ENCODE assay signal across 8 cellular contexts in the genomic region with DNA sequence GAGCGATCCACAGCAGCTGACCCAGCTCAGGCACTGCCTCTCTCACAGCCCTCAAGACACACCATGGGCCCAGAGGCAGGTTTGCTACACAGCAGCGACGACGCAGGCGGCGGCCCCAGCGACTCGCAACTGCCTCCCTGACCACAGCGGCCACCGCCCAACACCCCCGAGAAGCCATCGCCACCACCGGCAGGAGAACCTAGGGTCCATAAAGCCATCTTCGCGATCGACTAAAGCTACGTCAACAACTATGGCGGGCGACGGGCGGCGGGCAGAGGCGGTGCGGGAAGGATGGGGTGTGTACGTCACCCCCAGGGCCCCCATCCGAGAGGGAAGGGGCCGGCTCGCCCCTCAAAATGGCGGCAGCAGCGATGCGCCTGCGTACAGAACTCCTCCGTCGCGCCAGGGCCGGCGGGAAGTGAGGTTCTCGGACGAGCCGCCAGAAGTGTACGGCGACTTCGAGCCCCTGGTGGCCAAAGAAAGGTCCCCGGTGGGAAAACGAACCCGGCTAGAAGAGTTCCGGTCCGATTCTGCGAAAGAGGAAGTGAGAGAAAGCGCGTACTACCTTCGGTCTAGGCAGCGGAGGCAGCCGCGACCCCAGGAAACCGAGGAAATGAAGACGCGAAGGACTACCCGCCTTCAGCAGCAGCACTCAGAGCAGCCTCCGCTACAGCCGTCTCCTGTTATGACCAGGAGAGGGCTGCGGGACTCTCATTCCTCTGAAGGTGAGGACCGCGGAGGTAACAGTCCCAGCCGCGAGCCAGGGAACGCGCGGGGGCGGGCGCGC. TPM values are rescaled to one million over a fixed set of nuclear protein-coding genes. Genes with fewer than 3 reads are reported as not detected.
DNase-seq lines count a peak whose midpoint lies in the region; ATAC-seq and TF ChIP-seq lines count a peak whose summit lies in the region.

A gene with protein sequence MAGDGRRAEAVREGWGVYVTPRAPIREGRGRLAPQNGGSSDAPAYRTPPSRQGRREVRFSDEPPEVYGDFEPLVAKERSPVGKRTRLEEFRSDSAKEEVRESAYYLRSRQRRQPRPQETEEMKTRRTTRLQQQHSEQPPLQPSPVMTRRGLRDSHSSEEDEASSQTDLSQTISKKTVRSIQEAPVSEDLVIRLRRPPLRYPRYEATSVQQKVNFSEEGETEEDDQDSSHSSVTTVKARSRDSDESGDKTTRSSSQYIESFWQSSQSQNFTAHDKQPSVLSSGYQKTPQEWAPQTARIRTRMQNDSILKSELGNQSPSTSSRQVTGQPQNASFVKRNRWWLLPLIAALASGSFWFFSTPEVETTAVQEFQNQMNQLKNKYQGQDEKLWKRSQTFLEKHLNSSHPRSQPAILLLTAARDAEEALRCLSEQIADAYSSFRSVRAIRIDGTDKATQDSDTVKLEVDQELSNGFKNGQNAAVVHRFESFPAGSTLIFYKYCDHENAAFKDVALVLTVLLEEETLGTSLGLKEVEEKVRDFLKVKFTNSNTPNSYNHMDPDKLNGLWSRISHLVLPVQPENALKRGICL (plus strand): TSS at position 33 of the 787 bp plus-strand sequence. CDS start 218 bp downstream, at position 251.

- no peaks in the 10 kb centered on the region for H3K27me3 ChIP-seq in OCI-LY3 (ENCODE audit: low read depth, low read length)

- peak within 1 kb of the TSS; percentile 87 for H3K4me2 ChIP-seq in OCI-LY3 (ENCODE audit: low read length)

- TF ChIP-seq CTCF in OCI-LY3 (IDR thresholded peaks at IDR 0.05; ENCODE audit: low read depth, low read length) (peak; percentile 34), endothelial cell (IDR thresholded peaks at IDR 0.05; ENCODE audit: unreplicated experiment) (peak; percentile 53)

- H3K9me3 Mint-ChIP-seq in endothelial cell (ENCODE audit: unreplicated experiment): no peaks in the 10 kb centered on the region

- peak within 1 kb of the TSS; percentile 99 for H3K9ac ChIP-seq in OCI-LY3 (ENCODE audit: low read length)

- H2AFZ ChIP-seq in OCI-LY3 (ENCODE audit: low read depth, low read length): peak within 1 kb of the TSS; percentile 73

- peaks cover 11% of the 10 kb centered on the region; the same call in 1 of the 2 replicates for H4K20me1 ChIP-seq in OCI-LY3 (ENCODE audit: insufficient read depth, low read length)

- peak; percentile 94 for DNase-seq in DMS114 treated with DMSO at 0.1 percent for 48 hours (lab: John Stamatoyannopoulos, UW; ENCODE audit: unreplicated experiment)
- DNase-seq in HuH-7.5 (ENCODE audit: low spot score): peak; percentile 64
- peak; percentile 96 for DNase-seq in activated CD8-positive, alpha-beta memory T cell treated with anti-CD3 and anti-CD28 coated beads, Interleukin-2, amount 50 U/mL, for 48 hours
- DNase-seq in endothelial cell (ENCODE audit: low spot score): peak; percentile 97
- peak; percentile 99 for DNase-seq in midbrain (lab: John Stamatoyannopoulos, UW)
- peak; percentile 94 to 95 for DNase-seq in stimulated activated CD8-positive, alpha-beta memory T cell treated with anti-CD3 and anti-CD28 coated beads, Interleukin-2, amount 100 ng/mL, for 1 hour (ENCODE audit: low read depth in 2 of 2)

- H3K9me3 ChIP-seq in OCI-LY3 (ENCODE audit: insufficient read depth, low read length): no peaks in the 10 kb centered on the region

- H3K36me3 ChIP-seq in OCI-LY3 (replicated peaks; ENCODE audit: low read depth, low read length): peaks cover 22% of the 10 kb centered on the region

- peak; percentile 75 for ATAC-seq in GM21526 (IDR thresholded peaks at IDR 0.05; ENCODE audit: low FRiP score, unreplicated experiment)

- peaks cover 56% of the 10 kb centered on the region for H3K79me2 ChIP-seq in OCI-LY3 (ENCODE audit: low read length)

- peak within 1 kb of the TSS; percentile 96 for H3K4me3 Mint-ChIP-seq in endothelial cell (ENCODE audit: unreplicated experiment)

- peaks cover 27% of the 10 kb centered on the region for H3K4me1 ChIP-seq in OCI-LY3 (ENCODE audit: low read length)

- peaks cover 13% of the 10 kb centered on the region for H3K4me1 Mint-ChIP-seq in endothelial cell (ENCODE audit: unreplicated experiment)

- H3K27ac Mint-ChIP-seq in endothelial cell (ENCODE audit: unreplicated experiment): peak within 1 kb of the TSS; percentile 99

- peak within 1 kb of the TSS; percentile 95 for H3K27ac ChIP-seq in OCI-LY3 (ENCODE audit: low read length)

- H3K4me3 ChIP-seq in OCI-LY3 (ENCODE audit: low read length): peak within 1 kb of the TSS; percentile 86

- H3K27me3 Mint-ChIP-seq in endothelial cell (ENCODE audit: unreplicated experiment): peaks cover 11% of the 10 kb centered on the region

- no peaks in the 10 kb centered on the region for H3K36me3 Mint-ChIP-seq in endothelial cell (ENCODE audit: low read depth, unreplicated experiment)

RNA-seq across cellular contexts. Expression of the gene that starts here (rescaled TPM):
- 31.0 TPM for total RNA-seq in endothelial cell (ENCODE audit: unreplicated experiment)

Comparison
In these comparisons a context has a peak if more than half of its experiments do, and no peak if none do; other contexts are left out.
1. Peak in every context shown above with its lines: DNase-seq, ATAC-seq, H3K4me3 ChIP-seq and H3K27ac ChIP-seq.